In genomic region chr10:71777213-71777985, GRCh38 we compare ENCODE assay signal across 14 cellular contexts. TPM values are rescaled to one million over a fixed set of nuclear protein-coding genes. Genes with fewer than 3 reads are reported as not detected.
"Had no signal": no experiment of that assay in that cellular context is flagged by ENCODE, and none has a peak within 500 bp of the region (broad histone marks: within the 10 kb centered on the region; RNA-seq: fewer than 3 reads in every experiment).

No MANE protein-coding gene starts in this region.

- H3K9me3 Mint-ChIP-seq: effector memory CD8-positive, alpha-beta T cell had no signal

- H3K27me3 Mint-ChIP-seq: T-helper 17 cell had no signal

- H3K27me3 ChIP-seq: adrenal gland, hepatocyte had no signal

- ATAC-seq: effector memory CD8-positive, alpha-beta T cell; stimulated activated effector memory CD8-positive, alpha-beta T cell treated with anti-CD3 and anti-CD28 coated beads, Interleukin-12 subunit alpha, Interleukin-12 subunit beta, amount 100 ng/mL, for 72 hours; T-helper 17 cell had no signal

- H3K27ac Mint-ChIP-seq: activated T-helper 1 cell treated with anti-CD3 and anti-CD28 coated beads, Interleukin-12 subunit alpha, Interleukin-12 subunit beta, Interleukin-2, Interleukin-4 antibody, amounts not matched to agents 30 ng/mL and 10 ng/mL and 1 ng/mL, durations not matched to agents 14 hours and 24 hours and 36 hours; T-helper 17 cell had no signal

- H3K27ac ChIP-seq: adrenal gland, hepatocyte had no signal

- H3K4me2 ChIP-seq: hepatocyte, SK-N-SH had no signal

- H3K9ac ChIP-seq: SK-N-SH had no signal

- H3K36me3 ChIP-seq: adrenal gland had no signal

- H3K4me3 Mint-ChIP-seq: activated T-helper 1 cell treated with anti-CD3 and anti-CD28 coated beads, Interleukin-12 subunit alpha, Interleukin-12 subunit beta, Interleukin-2, Interleukin-4 antibody, amounts not matched to agents 30 ng/mL and 10 ng/mL and 1 ng/mL, durations not matched to agents 14 hours and 24 hours and 36 hours; effector memory CD8-positive, alpha-beta T cell; stimulated activated effector memory CD8-positive, alpha-beta T cell treated with anti-CD3 and anti-CD28 coated beads, Interleukin-12 subunit alpha, Interleukin-12 subunit beta, amount 100 ng/mL, for 72 hours; T-helper 17 cell had no signal

- H3K9me3 ChIP-seq: adrenal gland, SK-N-SH had no signal

- H3K4me3 ChIP-seq: adrenal gland, hepatocyte had no signal

- H2AFZ ChIP-seq: hepatocyte had no signal

- H3K79me2 ChIP-seq: hepatocyte had no signal

- DNase-seq: activated CD4-positive, alpha-beta T cell treated with anti-CD3 and anti-CD28 coated beads, Interleukin-2, amount 50 U/mL, for 4 hours; activated CD8-positive, alpha-beta memory T cell treated with anti-CD3 and anti-CD28 coated beads, Interleukin-2, amount 50 U/mL, for 4 hours; activated naive CD4-positive, alpha-beta T cell; adrenal gland; caudate nucleus; effector memory CD8-positive, alpha-beta T cell; SK-N-SH; T-helper 17 cell; trophoblast cell had no signal

RNA-seq across cellular contexts. Expression of gene C10orf105, which starts 57.8 kb away (rescaled TPM):
- total RNA-seq: epithelial cell of proximal tubule, hepatocyte, kidney epithelial cell had no signal
- polyA plus RNA-seq: hepatocyte, SK-N-SH had no signal
